Comparison of ENCODE assay signal across 31 cellular contexts in the genomic region with DNA sequence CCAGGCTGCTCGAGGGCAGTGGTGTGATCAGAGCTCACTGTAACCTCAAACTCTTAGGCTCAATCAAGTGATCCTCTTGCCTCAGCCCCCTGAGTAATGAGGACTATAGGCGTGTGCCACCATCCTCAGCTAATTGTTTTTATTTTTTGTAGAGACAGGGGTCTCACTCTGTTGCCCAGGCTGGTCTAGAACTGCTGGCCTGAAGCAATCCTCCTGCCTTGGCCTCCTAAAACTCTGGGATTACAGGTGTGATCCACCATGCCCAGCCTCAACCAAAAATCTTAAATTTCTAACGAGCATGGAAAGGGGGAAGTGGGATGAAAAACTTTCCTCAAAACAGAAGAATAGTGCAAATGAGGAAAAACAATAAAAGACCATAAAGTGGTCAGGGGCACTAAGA.
"Had no signal": no experiment of that assay in that cellular context is flagged by ENCODE, and none has a peak within 500 bp of the region (broad histone marks: within the 10 kb centered on the region; RNA-seq: fewer than 3 reads in every experiment).

No MANE protein-coding gene starts in this region.

- H3K27ac ChIP-seq: ascending aorta, brain microvascular endothelial cell, coronary artery, hepatocyte, neural progenitor cell, parathyroid adenoma, right atrium auricular region, thoracic aorta, uterus, WERI-Rb-1 had no signal

- H3K9me3 Mint-ChIP-seq: activated CD4-positive, alpha-beta memory T cell treated with anti-CD3 and anti-CD28 coated beads, Interleukin-2, amount 10 ng/mL, durations not matched to agents 7 days and 5 days; activated CD4-positive, alpha-beta T cell treated with anti-CD3 and anti-CD28 coated beads, Interleukin-2, amount 10 ng/mL, durations not matched to agents 7 days and 5 days; activated naive CD4-positive, alpha-beta T cell treated with anti-CD3 and anti-CD28 coated beads, Interleukin-2, amount 10 ng/mL, durations not matched to agents 7 days and 5 days; activated naive CD8-positive, alpha-beta T cell treated with anti-CD3 and anti-CD28 coated beads, Interleukin-2, amount 10 ng/mL, durations not matched to agents 7 days and 5 days; activated T-cell treated with anti-CD3 and anti-CD28 coated beads, Interleukin-2, amount 50 U/mL, for 24 hours had no signal

- ATAC-seq: left cardiac atrium; left ventricle myocardium superior; mucosa of descending colon; stimulated activated naive CD8-positive, alpha-beta T cell treated with anti-CD3 and anti-CD28 coated beads, Interleukin-15, Interleukin-2, amounts not matched to agents 100 U/mL and 50 U/mL, for 24 hours had no signal

- FAIRE-seq: frontal cortex, keratinocyte had no signal

- DNase-seq: activated CD4-positive, alpha-beta memory T cell treated with anti-CD3 and anti-CD28 coated beads, Interleukin-2, amount 10 ng/mL, durations not matched to agents 7 days and 5 days; activated CD4-positive, alpha-beta T cell treated with anti-CD3 and anti-CD28 coated beads for 1 hour; activated CD4-positive, alpha-beta T cell treated with anti-CD3 and anti-CD28 coated beads, Interleukin-2, amount 10 ng/mL, durations not matched to agents 7 days and 5 days; activated CD8-positive, alpha-beta memory T cell treated with anti-CD3 and anti-CD28 coated beads, Interleukin-2, amount 50 U/mL, for 48 hours; activated gamma-delta T cell; activated naive CD4-positive, alpha-beta T cell treated with anti-CD3 and anti-CD28 coated beads, Interleukin-2, amount 10 ng/mL, durations not matched to agents 7 days and 5 days; activated naive CD8-positive, alpha-beta T cell treated with anti-CD3 and anti-CD28 coated beads, Interleukin-2, amount 10 ng/mL, durations not matched to agents 7 days and 5 days; activated T-cell treated with anti-CD3 and anti-CD28 coated beads, Interleukin-2, amount 50 U/mL, for 24 hours; brain microvascular endothelial cell; dorsolateral prefrontal cortex; effector memory CD4-positive, alpha-beta T cell; glutamatergic neuron; left cardiac atrium; left ventricle myocardium superior; mucosa of descending colon; occipital lobe; spleen; stimulated activated naive CD8-positive, alpha-beta T cell treated with anti-CD3 and anti-CD28 coated beads, Interleukin-15, Interleukin-2, amounts not matched to agents 100 U/mL and 50 U/mL, for 24 hours; T1000; trophoblast cell; uterus; WERI-Rb-1 had no signal

- H3K36me3 ChIP-seq: ascending aorta, brain microvascular endothelial cell, neural progenitor cell, right atrium auricular region, spleen, thoracic aorta, uterus had no signal

- H3K4me1 ChIP-seq: uterus had no signal

- H3K27me3 ChIP-seq: ascending aorta, brain microvascular endothelial cell, dorsolateral prefrontal cortex, hepatocyte, neural progenitor cell, right atrium auricular region, spleen, uterus had no signal

- H3K4me2 ChIP-seq: hepatocyte, neural progenitor cell had no signal

- H3K9ac ChIP-seq: neural progenitor cell, parathyroid adenoma had no signal

- H3K27ac Mint-ChIP-seq: activated CD4-positive, alpha-beta memory T cell treated with anti-CD3 and anti-CD28 coated beads, Interleukin-2, amount 10 ng/mL, durations not matched to agents 7 days and 5 days; activated CD4-positive, alpha-beta T cell treated with anti-CD3 and anti-CD28 coated beads, Interleukin-2, amount 10 ng/mL, durations not matched to agents 7 days and 5 days; activated naive CD8-positive, alpha-beta T cell treated with anti-CD3 and anti-CD28 coated beads, Interleukin-2, amount 10 ng/mL, durations not matched to agents 7 days and 5 days; activated T-cell treated with anti-CD3 and anti-CD28 coated beads, Interleukin-2, amount 50 U/mL, for 24 hours; neural progenitor cell had no signal

- H3K27me3 Mint-ChIP-seq: activated CD4-positive, alpha-beta memory T cell treated with anti-CD3 and anti-CD28 coated beads, Interleukin-2, amount 10 ng/mL, durations not matched to agents 7 days and 5 days; activated CD4-positive, alpha-beta T cell treated with anti-CD3 and anti-CD28 coated beads, Interleukin-2, amount 10 ng/mL, durations not matched to agents 7 days and 5 days; activated naive CD4-positive, alpha-beta T cell treated with anti-CD3 and anti-CD28 coated beads, Interleukin-2, amount 10 ng/mL, durations not matched to agents 7 days and 5 days; activated naive CD8-positive, alpha-beta T cell treated with anti-CD3 and anti-CD28 coated beads, Interleukin-2, amount 10 ng/mL, durations not matched to agents 7 days and 5 days; activated T-cell treated with anti-CD3 and anti-CD28 coated beads, Interleukin-2, amount 50 U/mL, for 24 hours had no signal

- H3K4me3 Mint-ChIP-seq: activated CD4-positive, alpha-beta memory T cell treated with anti-CD3 and anti-CD28 coated beads, Interleukin-2, amount 10 ng/mL, durations not matched to agents 7 days and 5 days; activated CD4-positive, alpha-beta T cell treated with anti-CD3 and anti-CD28 coated beads, Interleukin-2, amount 10 ng/mL, durations not matched to agents 7 days and 5 days; activated naive CD4-positive, alpha-beta T cell treated with anti-CD3 and anti-CD28 coated beads, Interleukin-2, amount 10 ng/mL, durations not matched to agents 7 days and 5 days; activated naive CD8-positive, alpha-beta T cell treated with anti-CD3 and anti-CD28 coated beads, Interleukin-2, amount 10 ng/mL, durations not matched to agents 7 days and 5 days; activated T-cell treated with anti-CD3 and anti-CD28 coated beads, Interleukin-2, amount 50 U/mL, for 24 hours; neural progenitor cell had no signal

- H2AFZ ChIP-seq: hepatocyte, neural progenitor cell, parathyroid adenoma had no signal

- H3K9me3 ChIP-seq: ascending aorta, mucosa of descending colon, thoracic aorta, uterus had no signal

- H3K4me3 ChIP-seq: ascending aorta, coronary artery, hepatocyte, mucosa of descending colon, neural progenitor cell, right atrium auricular region, spleen, thoracic aorta, uterus had no signal
